8 cellular contexts compared by ENCODE assay signal in the genomic region with DNA sequence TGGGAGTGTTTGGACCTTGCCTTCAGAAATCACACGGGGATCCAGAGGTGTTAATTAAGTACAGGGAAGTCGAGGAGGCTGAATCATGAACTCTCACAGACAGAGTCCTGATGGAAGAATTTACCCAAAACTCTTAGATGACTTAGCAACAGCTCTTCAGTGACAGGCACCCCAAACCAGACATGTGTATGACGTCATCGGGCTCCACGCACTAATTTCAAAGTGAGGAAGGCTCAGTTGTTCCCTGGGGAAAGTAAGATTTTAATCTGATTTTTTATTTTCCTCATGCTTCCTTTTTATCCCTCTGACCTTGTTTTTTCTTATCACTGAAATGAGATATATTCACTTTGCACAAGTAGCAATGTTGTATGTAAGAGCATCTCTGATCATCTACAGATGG.
"Had no signal": no experiment of that assay in that cellular context is flagged by ENCODE, and none has a peak within 500 bp of the region (broad histone marks: within the 10 kb centered on the region; RNA-seq: fewer than 3 reads in every experiment).

No MANE protein-coding gene starts in this region.

- FAIRE-seq: G401.6, GM12878, GM12891, GM12892, GM18507, GM19239 had no signal

- ATAC-seq: GM12878 had no signal

- H3K4me3 ChIP-seq: GM12878 had no signal

- DNase-seq: GDM1, GF-D8 had no signal
